15 cellular contexts compared by ENCODE assay signal in genomic region chr4:89572224-89572858, GRCh38.
DNase-seq lines count a peak whose midpoint lies in the region; ATAC-seq, FAIRE-seq and TF ChIP-seq lines count a peak whose summit lies in the region.
"Had no signal": no experiment of that assay in that cellular context is flagged by ENCODE, and none has a peak within 500 bp of the region (broad histone marks: within the 10 kb centered on the region; RNA-seq: fewer than 3 reads in every experiment).

No MANE protein-coding gene starts in this region.

- WGBS in endodermal cell (ENCODE audit: insufficient coverage in 1 of 2, insufficient read length in 1 of 2), 2 experiments, result no CpG with 5 or more reads among the region's 2 CpGs
- WGBS in small intestine, 3 donors, result 24 to 37% (median 25%) methylated on average over 2 of the region's 2 CpGs

- H3K4me1 ChIP-seq in endodermal cell (ENCODE audit: control insufficient read depth, insufficient read depth, low read length) (no peaks in the 10 kb centered on the region), small intestine (ENCODE audit: control insufficient read depth in 2 of 2, insufficient read depth in 1 of 2, low read depth in 1 of 2, low read length in 1 of 2) (peaks cover 0 to 2% of the 10 kb centered on the region in 2 donors)
- H3K4me1 ChIP-seq: esophagus squamous epithelium had no signal

- peaks cover 17% of the 10 kb centered on the region for H3K9me3 Mint-ChIP-seq in endodermal cell
- H3K9me3 Mint-ChIP-seq: immature natural killer cell; stimulated activated memory B cell treated with anti-CD40 and anti-IgM and Interleukin-4, amounts not matched to agents 10 μg/mL and 1 μg/mL and 100 μg/mL, for 72 hours had no signal

- H3K4me1 Mint-ChIP-seq in endodermal cell, result peaks cover 9% of the 10 kb centered on the region
- H3K4me1 Mint-ChIP-seq: immature natural killer cell; stimulated activated memory B cell treated with anti-CD40 and anti-IgM and Interleukin-4, amounts not matched to agents 10 μg/mL and 1 μg/mL and 100 μg/mL, for 72 hours had no signal

- DNase-seq in NCI-H128 (lab: John Stamatoyannopoulos, UW; ENCODE audit: unreplicated experiment) (peak; percentile 44), NCI-H446 treated with DMSO at 0.1 percent for 48 hours (lab: John Stamatoyannopoulos, UW) (peak; percentile 11), endodermal cell (no peak), small intestine (peak; percentile 87), posterior cingulate gyrus (no peak), urothelium cell line (ENCODE audit: low spot score) (no peak), HuH-7 (ENCODE audit: low spot score) (no peak)
- DNase-seq: Calu3, esophagus squamous epithelium, immature natural killer cell, RPMI8226 had no signal

- H3K27me3 ChIP-seq in endodermal cell (ENCODE audit: control insufficient read depth, insufficient read depth, low read length, poor library complexity, severe bottlenecking), result no peaks in the 10 kb centered on the region
- no peaks in the 10 kb centered on the region for H3K27me3 ChIP-seq in small intestine (ENCODE audit: control insufficient read depth in 2 of 2, insufficient read depth in 2 of 2, low read length in 2 of 2)
- H3K27me3 ChIP-seq: esophagus squamous epithelium had no signal

- H3K36me3 Mint-ChIP-seq in endodermal cell (ENCODE audit: low read depth), result peaks cover 4% of the 10 kb centered on the region
- H3K36me3 Mint-ChIP-seq: immature natural killer cell; stimulated activated memory B cell treated with anti-CD40 and anti-IgM and Interleukin-4, amounts not matched to agents 10 μg/mL and 1 μg/mL and 100 μg/mL, for 72 hours had no signal

- H3K36me3 ChIP-seq in endodermal cell (ENCODE audit: control insufficient read depth, insufficient read depth, low read length) (no peaks in the 10 kb centered on the region), small intestine (ENCODE audit: control insufficient read depth in 2 of 2, insufficient read depth in 2 of 2, low read length in 2 of 2) (no peaks in the 10 kb centered on the region)
- H3K36me3 ChIP-seq: esophagus squamous epithelium had no signal

- no peak overlapping the region for H3K27ac Mint-ChIP-seq in endodermal cell
- H3K27ac Mint-ChIP-seq: immature natural killer cell; stimulated activated memory B cell treated with anti-CD40 and anti-IgM and Interleukin-4, amounts not matched to agents 10 μg/mL and 1 μg/mL and 100 μg/mL, for 72 hours had no signal

- peaks cover 5% of the 10 kb centered on the region for H3K27me3 Mint-ChIP-seq in endodermal cell (ENCODE audit: insufficient read depth)

- H3K9me3 ChIP-seq in endodermal cell (ENCODE audit: control insufficient read depth, low read length) (peaks cover 11% of the 10 kb centered on the region), small intestine (ENCODE audit: control insufficient read depth, low read depth) (no peaks in the 10 kb centered on the region)
- H3K9me3 ChIP-seq: esophagus squamous epithelium had no signal

- TF ChIP-seq CTCF in endodermal cell (conservative IDR thresholded peaks at IDR 0.05), result no peak

- H3K9ac ChIP-seq in endodermal cell (ENCODE audit: extremely low read depth, low read length, poor library complexity, severe bottlenecking), result no peak overlapping the region

- H3K4me3 ChIP-seq in endodermal cell (ENCODE audit: low read length), result no peak overlapping the region
- H3K4me3 ChIP-seq in small intestine (ENCODE audit: low read depth in 1 of 2, low read length in 2 of 2), result no peak overlapping the region
- H3K4me3 ChIP-seq: esophagus squamous epithelium, GM12878 had no signal

- FAIRE-seq in small intestine (lab: Jason Lieb, UNC) (peak; percentile 23), urothelium cell line (lab: Jason Lieb, UNC) (no peak)
- FAIRE-seq: GM12878, TTC549 had no signal

- no peak overlapping the region for H3K4me3 Mint-ChIP-seq in endodermal cell
- H3K4me3 Mint-ChIP-seq: immature natural killer cell; stimulated activated memory B cell treated with anti-CD40 and anti-IgM and Interleukin-4, amounts not matched to agents 10 μg/mL and 1 μg/mL and 100 μg/mL, for 72 hours had no signal

- intact Hi-C loops in posterior cingulate gyrus (cut with DNase I), result no loop called here

- ATAC-seq in activated CD4-positive, CD25-positive, alpha-beta regulatory T cell treated with anti-CD3 and anti-CD28 coated beads, Interleukin-2, amount 50 U/mL, for 24 hours, result no peak
- ATAC-seq: GM12878; stimulated activated memory B cell treated with anti-CD40 and anti-IgM and Interleukin-4, amounts not matched to agents 10 μg/mL and 1 μg/mL and 100 μg/mL, for 72 hours had no signal

- H3K27ac ChIP-seq in endodermal cell (ENCODE audit: low read depth, low read length) (peak overlapping the region; percentile 66), small intestine (ENCODE audit: low read depth in 1 of 2, low read length in 1 of 2) (peak overlapping the region in 1 of 2 donors; percentile 20)
- H3K27ac ChIP-seq: esophagus squamous epithelium had no signal

Comparison
In these comparisons a context has a peak if more than half of its experiments do, and no peak if none do; other contexts are left out.
1. DNase-seq: peak in NCI-H128 (single experiment), NCI-H446 treated with DMSO at 0.1 percent for 48 hours (single experiment) and small intestine (single experiment); none in endodermal cell (single experiment), posterior cingulate gyrus (0 of 10), urothelium cell line (single experiment) and HuH-7 (single experiment).